In the genomic region with DNA sequence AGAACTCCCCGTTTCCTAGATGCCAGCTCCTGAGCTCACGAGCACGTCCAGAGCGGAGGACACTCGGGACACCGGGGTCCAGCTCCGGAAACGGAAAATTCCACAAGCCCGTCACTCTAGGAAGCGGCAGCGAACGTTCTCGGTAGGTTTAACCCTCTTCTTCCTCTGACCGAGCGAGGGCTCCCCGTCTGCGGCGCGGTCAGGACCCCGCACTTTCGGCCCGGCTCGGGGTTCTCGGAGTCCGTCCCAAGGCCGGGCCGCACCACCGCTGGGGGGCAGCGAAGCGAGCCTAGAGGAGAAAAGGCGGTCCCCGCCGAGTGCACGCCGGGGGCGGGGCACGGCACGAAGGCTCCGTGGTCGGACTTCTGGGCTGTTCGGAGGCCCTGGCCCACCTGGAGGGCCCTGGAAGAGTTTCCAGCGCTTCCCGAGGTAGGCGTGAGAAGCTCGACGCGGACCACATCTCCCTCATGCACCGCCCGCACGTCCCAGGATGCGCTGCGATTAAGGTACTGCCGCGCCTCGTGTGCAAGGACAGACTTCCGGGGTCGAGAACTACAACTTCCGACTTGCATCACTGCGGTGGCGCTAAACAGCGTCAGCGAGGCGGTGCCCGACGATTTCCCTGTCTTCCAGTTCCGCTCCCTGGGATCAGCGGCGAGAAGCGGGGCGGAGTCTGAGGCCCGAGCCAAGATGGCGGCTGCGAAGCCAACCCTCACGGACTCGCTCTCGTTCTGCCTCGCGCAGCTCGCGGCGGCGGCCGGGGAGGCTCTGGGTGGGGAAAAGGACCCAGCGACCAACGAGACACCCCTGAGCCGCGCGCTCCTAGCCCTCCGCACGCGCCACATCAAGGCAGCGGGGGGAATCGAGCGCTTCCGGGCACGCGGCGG, we compare ENCODE assay signal across 1 cellular context.
TF ChIP-seq lines count a peak whose summit lies in the region.

A gene with protein sequence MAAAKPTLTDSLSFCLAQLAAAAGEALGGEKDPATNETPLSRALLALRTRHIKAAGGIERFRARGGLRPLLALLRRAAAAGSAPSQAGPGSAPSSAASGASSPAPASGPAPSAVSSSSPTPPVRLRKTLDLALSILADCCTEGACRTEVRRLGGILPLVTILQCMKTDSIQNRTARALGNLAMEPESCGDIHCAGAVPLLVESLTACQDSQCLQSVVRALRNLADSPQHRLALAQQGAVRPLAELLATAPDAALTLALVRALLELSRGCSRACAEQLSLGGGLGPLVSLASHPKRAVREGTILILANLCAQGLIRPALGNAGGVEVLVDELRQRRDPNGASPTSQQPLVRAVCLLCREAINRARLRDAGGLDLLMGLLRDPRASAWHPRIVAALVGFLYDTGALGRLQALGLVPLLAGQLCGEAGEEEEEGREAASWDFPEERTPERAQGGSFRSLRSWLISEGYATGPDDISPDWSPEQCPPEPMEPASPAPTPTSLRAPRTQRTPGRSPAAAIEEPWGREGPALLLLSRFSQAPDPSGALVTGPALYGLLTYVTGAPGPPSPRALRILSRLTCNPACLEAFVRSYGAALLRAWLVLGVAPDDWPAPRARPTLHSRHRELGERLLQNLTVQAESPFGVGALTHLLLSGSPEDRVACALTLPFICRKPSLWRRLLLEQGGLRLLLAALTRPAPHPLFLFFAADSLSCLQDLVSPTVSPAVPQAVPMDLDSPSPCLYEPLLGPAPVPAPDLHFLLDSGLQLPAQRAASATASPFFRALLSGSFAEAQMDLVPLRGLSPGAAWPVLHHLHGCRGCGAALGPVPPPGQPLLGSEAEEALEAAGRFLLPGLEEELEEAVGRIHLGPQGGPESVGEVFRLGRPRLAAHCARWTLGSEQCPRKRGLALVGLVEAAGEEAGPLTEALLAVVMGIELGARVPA (plus strand): TSS at position 667 of the 887 bp plus-strand sequence. CDS start 24 bp downstream, at position 691.

TF ChIP-seq in GM12878, 131 proteins besides CTCF, POLR2A, EP300 and RAD21 (continued from another document and continues in another):
- TF ChIP-seq, protein P1, sequence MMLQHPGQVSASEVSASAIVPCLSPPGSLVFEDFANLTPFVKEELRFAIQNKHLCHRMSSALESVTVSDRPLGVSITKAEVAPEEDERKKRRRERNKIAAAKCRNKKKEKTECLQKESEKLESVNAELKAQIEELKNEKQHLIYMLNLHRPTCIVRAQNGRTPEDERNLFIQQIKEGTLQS (IDR thresholded peaks at IDR 0.05; ENCODE audit: borderline replicate concordance, extremely low read depth, low read depth, low read length), result no peak
- TF ChIP-seq BMI1 (IDR thresholded peaks at IDR 0.05; ENCODE audit: borderline replicate concordance) (no peak), POU2F2 (IDR thresholded peaks at IDR 0.05; ENCODE audit: borderline replicate concordance, low read depth, low read length) (peak; percentile 66; the same call in 1 of the 3 replicates), PAX8 (IDR thresholded peaks at IDR 0.05) (no peak), SPI1 (IDR thresholded peaks at IDR 0.05; ENCODE audit: borderline replicate concordance, insufficient read depth, low read depth, low read length) (peak; percentile 81), POLR2AphosphoS5 (IDR thresholded peaks at IDR 0.05; ENCODE audit: low read length) (peak; percentile 94), CHD2 (IDR thresholded peaks at IDR 0.05; ENCODE audit: borderline replicate concordance, low read depth, low read length) (peak; percentile 68), ESRRA (IDR thresholded peaks at IDR 0.05; ENCODE audit: low read length) (0 out of 2 replicates have a peak, but pooled peaks have one; percentile 8), LARP7 (IDR thresholded peaks at IDR 0.05) (peak; percentile 64; the same call in 1 of the 2 replicates), NR2C1 (IDR thresholded peaks at IDR 0.05) (peak; percentile 69), MEF2A (IDR thresholded peaks at IDR 0.05; ENCODE audit: insufficient read depth, low read depth, low read length) (no peak), TCF7 (IDR thresholded peaks at IDR 0.05; ENCODE audit: borderline replicate concordance) (no peak), TCF3 (IDR thresholded peaks at IDR 0.05; ENCODE audit: borderline replicate concordance, insufficient read depth, low read depth, low read length) (0 out of 2 replicates have a peak, but pooled peaks have one; percentile 19), SMARCA5 (IDR thresholded peaks at IDR 0.05) (peak; percentile 91), BCL11A (IDR thresholded peaks at IDR 0.05; ENCODE audit: low read depth, low read length) (0 out of 2 replicates have a peak, but pooled peaks have one; percentile 2), SMAD1 (IDR thresholded peaks at IDR 0.05; ENCODE audit: low read depth, partially characterized antibody) (peak; percentile 61), HDAC2 (IDR thresholded peaks at IDR 0.05) (no peak), MXI1 (IDR thresholded peaks at IDR 0.05; ENCODE audit: low read depth, low read length) (peak; percentile 90), FOXK2 (IDR thresholded peaks at IDR 0.05) (no peak; the same call in 1 of the 2 replicates), FOXM1 (IDR thresholded peaks at IDR 0.05; ENCODE audit: low read depth, low read length) (no peak), BHLHE40 (IDR thresholded peaks at IDR 0.05; ENCODE audit: borderline replicate concordance in 1 of 2, low read depth in 2 of 2, low read length in 1 of 2) (peak; percentile 3 to 89; a peak in 2 of 4 replicates), RUNX3 (IDR thresholded peaks at IDR 0.05; ENCODE audit: low read length) (peak; percentile 85), ZNF217 (IDR thresholded peaks at IDR 0.05) (no peak), SIX5 (IDR thresholded peaks at IDR 0.05; ENCODE audit: low read depth, low read length, severe bottlenecking) (peak; percentile 83), ZNF207 (IDR thresholded peaks at IDR 0.05; ENCODE audit: borderline replicate concordance) (peak; percentile 98), HDGF (IDR thresholded peaks at IDR 0.05) (peak; percentile 92), TCF12 (IDR thresholded peaks at IDR 0.05; ENCODE audit: low read depth, low read length) (0 out of 2 replicates have a peak, but pooled peaks have one; percentile 31), POLR2AphosphoS2 (IDR thresholded peaks at IDR 0.05; ENCODE audit: low read depth, low read length) (peak; percentile 93; the same call in 1 of the 2 replicates), SUZ12 (IDR thresholded peaks at IDR 0.05; ENCODE audit: unreplicated experiment) (no peak), ASH2L (IDR thresholded peaks at IDR 0.05; ENCODE audit: borderline replicate concordance, low read depth) (peak; percentile 31; the same call in 1 of the 2 replicates), EED (IDR thresholded peaks at IDR 0.05; ENCODE audit: low read depth) (peak; percentile 86), NFIC (IDR thresholded peaks at IDR 0.05; ENCODE audit: low read depth, low read length) (no peak), RELA (IDR thresholded peaks at IDR 0.05; ENCODE audit: borderline replicate concordance, partially characterized antibody) (peak; percentile 44), PML (IDR thresholded peaks at IDR 0.05; ENCODE audit: low read length) (peak; percentile 74), TAF1 (IDR thresholded peaks at IDR 0.05; ENCODE audit: borderline replicate concordance, low read depth, low read length) (peak; percentile 95), SMAD5 (IDR thresholded peaks at IDR 0.05; ENCODE audit: low read depth) (peak; percentile 79)
- TF ChIP-seq, protein P2, sequence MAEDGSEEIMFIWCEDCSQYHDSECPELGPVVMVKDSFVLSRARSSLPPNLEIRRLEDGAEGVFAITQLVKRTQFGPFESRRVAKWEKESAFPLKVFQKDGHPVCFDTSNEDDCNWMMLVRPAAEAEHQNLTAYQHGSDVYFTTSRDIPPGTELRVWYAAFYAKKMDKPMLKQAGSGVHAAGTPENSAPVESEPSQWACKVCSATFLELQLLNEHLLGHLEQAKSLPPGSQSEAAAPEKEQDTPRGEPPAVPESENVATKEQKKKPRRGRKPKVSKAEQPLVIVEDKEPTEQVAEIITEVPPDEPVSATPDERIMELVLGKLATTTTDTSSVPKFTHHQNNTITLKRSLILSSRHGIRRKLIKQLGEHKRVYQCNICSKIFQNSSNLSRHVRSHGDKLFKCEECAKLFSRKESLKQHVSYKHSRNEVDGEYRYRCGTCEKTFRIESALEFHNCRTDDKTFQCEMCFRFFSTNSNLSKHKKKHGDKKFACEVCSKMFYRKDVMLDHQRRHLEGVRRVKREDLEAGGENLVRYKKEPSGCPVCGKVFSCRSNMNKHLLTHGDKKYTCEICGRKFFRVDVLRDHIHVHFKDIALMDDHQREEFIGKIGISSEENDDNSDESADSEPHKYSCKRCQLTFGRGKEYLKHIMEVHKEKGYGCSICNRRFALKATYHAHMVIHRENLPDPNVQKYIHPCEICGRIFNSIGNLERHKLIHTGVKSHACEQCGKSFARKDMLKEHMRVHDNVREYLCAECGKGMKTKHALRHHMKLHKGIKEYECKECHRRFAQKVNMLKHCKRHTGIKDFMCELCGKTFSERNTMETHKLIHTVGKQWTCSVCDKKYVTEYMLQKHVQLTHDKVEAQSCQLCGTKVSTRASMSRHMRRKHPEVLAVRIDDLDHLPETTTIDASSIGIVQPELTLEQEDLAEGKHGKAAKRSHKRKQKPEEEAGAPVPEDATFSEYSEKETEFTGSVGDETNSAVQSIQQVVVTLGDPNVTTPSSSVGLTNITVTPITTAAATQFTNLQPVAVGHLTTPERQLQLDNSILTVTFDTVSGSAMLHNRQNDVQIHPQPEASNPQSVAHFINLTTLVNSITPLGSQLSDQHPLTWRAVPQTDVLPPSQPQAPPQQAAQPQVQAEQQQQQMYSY (CRISPR knock-in tag; IDR thresholded peaks at IDR 0.05), result no peak
- TF ChIP-seq, protein P3, sequence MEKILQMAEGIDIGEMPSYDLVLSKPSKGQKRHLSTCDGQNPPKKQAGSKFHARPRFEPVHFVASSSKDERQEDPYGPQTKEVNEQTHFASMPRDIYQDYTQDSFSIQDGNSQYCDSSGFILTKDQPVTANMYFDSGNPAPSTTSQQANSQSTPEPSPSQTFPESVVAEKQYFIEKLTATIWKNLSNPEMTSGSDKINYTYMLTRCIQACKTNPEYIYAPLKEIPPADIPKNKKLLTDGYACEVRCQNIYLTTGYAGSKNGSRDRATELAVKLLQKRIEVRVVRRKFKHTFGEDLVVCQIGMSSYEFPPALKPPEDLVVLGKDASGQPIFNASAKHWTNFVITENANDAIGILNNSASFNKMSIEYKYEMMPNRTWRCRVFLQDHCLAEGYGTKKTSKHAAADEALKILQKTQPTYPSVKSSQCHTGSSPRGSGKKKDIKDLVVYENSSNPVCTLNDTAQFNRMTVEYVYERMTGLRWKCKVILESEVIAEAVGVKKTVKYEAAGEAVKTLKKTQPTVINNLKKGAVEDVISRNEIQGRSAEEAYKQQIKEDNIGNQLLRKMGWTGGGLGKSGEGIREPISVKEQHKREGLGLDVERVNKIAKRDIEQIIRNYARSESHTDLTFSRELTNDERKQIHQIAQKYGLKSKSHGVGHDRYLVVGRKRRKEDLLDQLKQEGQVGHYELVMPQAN (conservative IDR thresholded peaks at IDR 0.05), result no peak; the same call in none of the 2 replicates
- TF ChIP-seq, protein P4, sequence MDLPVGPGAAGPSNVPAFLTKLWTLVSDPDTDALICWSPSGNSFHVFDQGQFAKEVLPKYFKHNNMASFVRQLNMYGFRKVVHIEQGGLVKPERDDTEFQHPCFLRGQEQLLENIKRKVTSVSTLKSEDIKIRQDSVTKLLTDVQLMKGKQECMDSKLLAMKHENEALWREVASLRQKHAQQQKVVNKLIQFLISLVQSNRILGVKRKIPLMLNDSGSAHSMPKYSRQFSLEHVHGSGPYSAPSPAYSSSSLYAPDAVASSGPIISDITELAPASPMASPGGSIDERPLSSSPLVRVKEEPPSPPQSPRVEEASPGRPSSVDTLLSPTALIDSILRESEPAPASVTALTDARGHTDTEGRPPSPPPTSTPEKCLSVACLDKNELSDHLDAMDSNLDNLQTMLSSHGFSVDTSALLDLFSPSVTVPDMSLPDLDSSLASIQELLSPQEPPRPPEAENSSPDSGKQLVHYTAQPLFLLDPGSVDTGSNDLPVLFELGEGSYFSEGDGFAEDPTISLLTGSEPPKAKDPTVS (IDR thresholded peaks at IDR 0.05; ENCODE audit: low read depth, low read length), result 0 out of 2 replicates have a peak, but pooled peaks have one; percentile 23
- TF ChIP-seq, protein P5, sequence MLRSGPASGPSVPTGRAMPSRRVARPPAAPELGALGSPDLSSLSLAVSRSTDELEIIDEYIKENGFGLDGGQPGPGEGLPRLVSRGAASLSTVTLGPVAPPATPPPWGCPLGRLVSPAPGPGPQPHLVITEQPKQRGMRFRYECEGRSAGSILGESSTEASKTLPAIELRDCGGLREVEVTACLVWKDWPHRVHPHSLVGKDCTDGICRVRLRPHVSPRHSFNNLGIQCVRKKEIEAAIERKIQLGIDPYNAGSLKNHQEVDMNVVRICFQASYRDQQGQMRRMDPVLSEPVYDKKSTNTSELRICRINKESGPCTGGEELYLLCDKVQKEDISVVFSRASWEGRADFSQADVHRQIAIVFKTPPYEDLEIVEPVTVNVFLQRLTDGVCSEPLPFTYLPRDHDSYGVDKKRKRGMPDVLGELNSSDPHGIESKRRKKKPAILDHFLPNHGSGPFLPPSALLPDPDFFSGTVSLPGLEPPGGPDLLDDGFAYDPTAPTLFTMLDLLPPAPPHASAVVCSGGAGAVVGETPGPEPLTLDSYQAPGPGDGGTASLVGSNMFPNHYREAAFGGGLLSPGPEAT (IDR thresholded peaks at IDR 0.05; ENCODE audit: low read depth), result peak; percentile 67; the same call in 1 of the 2 replicates
- TF ChIP-seq, protein P6, sequence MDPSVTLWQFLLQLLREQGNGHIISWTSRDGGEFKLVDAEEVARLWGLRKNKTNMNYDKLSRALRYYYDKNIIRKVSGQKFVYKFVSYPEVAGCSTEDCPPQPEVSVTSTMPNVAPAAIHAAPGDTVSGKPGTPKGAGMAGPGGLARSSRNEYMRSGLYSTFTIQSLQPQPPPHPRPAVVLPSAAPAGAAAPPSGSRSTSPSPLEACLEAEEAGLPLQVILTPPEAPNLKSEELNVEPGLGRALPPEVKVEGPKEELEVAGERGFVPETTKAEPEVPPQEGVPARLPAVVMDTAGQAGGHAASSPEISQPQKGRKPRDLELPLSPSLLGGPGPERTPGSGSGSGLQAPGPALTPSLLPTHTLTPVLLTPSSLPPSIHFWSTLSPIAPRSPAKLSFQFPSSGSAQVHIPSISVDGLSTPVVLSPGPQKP (IDR thresholded peaks at IDR 0.05; ENCODE audit: low read depth, low read length), result peak; percentile 81
- TF ChIP-seq, protein P7, sequence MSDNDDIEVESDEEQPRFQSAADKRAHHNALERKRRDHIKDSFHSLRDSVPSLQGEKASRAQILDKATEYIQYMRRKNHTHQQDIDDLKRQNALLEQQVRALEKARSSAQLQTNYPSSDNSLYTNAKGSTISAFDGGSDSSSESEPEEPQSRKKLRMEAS (IDR thresholded peaks at IDR 0.05; ENCODE audit: low read depth, low read length), result peak; percentile 89; the same call in 1 of the 2 replicates
